In the genomic region with DNA sequence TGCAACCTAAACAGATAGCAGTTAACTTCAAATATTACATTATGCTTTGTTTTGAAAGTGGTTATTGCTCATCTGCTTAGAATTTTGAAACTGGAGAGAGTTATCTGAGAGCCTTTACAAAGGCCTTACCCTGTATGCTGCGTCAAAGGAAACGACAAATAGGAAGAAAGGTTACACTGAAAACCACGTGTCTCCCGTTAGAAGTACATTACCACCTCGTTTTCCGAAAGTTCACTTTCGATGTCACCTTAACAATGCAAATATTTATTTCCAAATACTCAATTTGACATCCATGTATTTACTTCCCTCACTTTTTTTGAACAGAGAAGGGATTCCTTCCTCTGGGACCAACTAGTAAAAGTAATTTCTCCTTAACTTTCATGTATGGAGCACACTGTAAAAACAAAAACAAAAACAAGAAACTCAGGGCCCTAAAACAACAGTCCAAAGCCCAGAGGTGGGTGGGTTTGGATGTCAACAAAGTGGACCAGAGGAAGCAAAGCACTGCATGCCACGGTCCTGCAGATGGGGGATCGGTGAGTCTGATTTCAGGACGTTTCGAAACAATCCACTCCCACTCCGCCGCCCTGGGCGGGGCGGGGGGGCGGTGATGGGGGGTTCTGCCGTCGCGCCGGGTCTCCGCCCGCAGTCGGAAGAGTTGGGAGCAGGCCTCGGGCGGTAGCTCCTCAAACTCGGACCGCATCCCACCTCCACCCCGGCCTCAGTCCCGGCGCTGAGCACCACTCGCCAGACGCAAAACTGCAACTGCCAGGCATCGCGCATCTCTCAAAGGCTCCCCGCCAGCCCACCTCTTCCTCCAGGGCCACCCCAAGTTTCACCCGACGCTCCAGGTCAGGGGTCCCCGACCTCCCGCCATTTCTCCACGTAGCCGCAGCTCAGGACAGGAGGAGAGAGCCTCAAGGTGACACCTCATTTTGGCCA, we compare ENCODE assay signal across 8 cellular contexts.
DNase-seq lines count a peak whose midpoint lies in the region; FAIRE-seq and TF ChIP-seq lines count a peak whose summit lies in the region.

No MANE protein-coding gene starts in this region.

- DNase-seq in GM06990 (ENCODE audit: extremely low read depth, insufficient read length): peak; percentile 77
- peak; percentile 23 for DNase-seq in H54 (ENCODE audit: insufficient read length, low spot score)
- peak; percentile 38 for DNase-seq in MV-4-11 (lab: John Stamatoyannopoulos, UW)
- DNase-seq in activated CD4-positive, CD25-positive, alpha-beta regulatory T cell treated with anti-CD3 and anti-CD28 coated beads, Interleukin-2, amount 50 U/mL, for 16 hours (ENCODE audit: low read depth, low spot score): peak; percentile 23
- DNase-seq in kidney tubule cell (ENCODE audit: low spot score): peak; percentile 47
- peak; percentile 62 for DNase-seq in stimulated activated CD4-positive, alpha-beta T cell treated with anti-CD3 and anti-CD28 coated beads, Interleukin-4, amount 100 ng/mL, for 1 hour
- DNase-seq in cortex of kidney (lab: John Stamatoyannopoulos, UW): no peak

- H3K4me3 ChIP-seq in GM06990 (replicated peaks; ENCODE audit: low read depth, low read length): peak overlapping the region; percentile 98

- no peak for TF ChIP-seq CTCF in GM06990 (IDR thresholded peaks at IDR 0.05; ENCODE audit: insufficient read depth, low read length, poor library complexity, severe bottlenecking)

- FAIRE-seq in H54 (lab: Jason Lieb, UNC): peak; percentile 67

- H3K27me3 ChIP-seq in GM06990 (replicated peaks; ENCODE audit: control insufficient read depth, insufficient read depth, low read length): no peaks in the 10 kb centered on the region

- H3K27ac ChIP-seq in cingulate gyrus (ENCODE audit: low read depth, low read length): peak overlapping the region; percentile 88

- H3K36me3 ChIP-seq in GM06990 (ENCODE audit: control insufficient read depth, insufficient read depth, low read length): no peaks in the 10 kb centered on the region

- TF ChIP-seq POLR2A in H54 (IDR thresholded peaks at IDR 0.05; ENCODE audit: low read depth, low read length): peak; percentile 84
